1 cellular context compared by ENCODE assay signal in genomic region chr2:194556639-194557038, GRCh38.
TF ChIP-seq lines count a peak whose summit lies in the region.

No MANE protein-coding gene starts in this region.

TF ChIP-seq in SK-N-SH treated with all-trans-retinoic acid at 6 μM for 48 hours, 23 proteins besides CTCF, POLR2A, EP300 and RAD21 (continued from another document):
- TF ChIP-seq POU6F1 (CRISPR knock-in tag; IDR thresholded peaks at IDR 0.05; ENCODE audit: borderline replicate concordance, low read depth) = no peak
- TF ChIP-seq TOX (CRISPR knock-in tag; IDR thresholded peaks at IDR 0.05; ENCODE audit: borderline replicate concordance) = no peak
- no peak for TF ChIP-seq CSDC2 (CRISPR knock-in tag; IDR thresholded peaks at IDR 0.05)
- TF ChIP-seq CSRNP3 (CRISPR knock-in tag; IDR thresholded peaks at IDR 0.05) = no peak
- TF ChIP-seq SNAI2 (CRISPR knock-in tag; IDR thresholded peaks at IDR 0.05) = no peak
- no peak for TF ChIP-seq ZNF565 (CRISPR knock-in tag; conservative IDR thresholded peaks at IDR 0.05; ENCODE audit: low read depth)
